Comparison of ENCODE assay signal across 8 cellular contexts in genomic region chr21:45228171-45228641, GRCh38. TPM values are rescaled to one million over a fixed set of nuclear protein-coding genes. Genes with fewer than 3 reads are reported as not detected.
DNase-seq lines count a peak whose midpoint lies in the region; ATAC-seq and TF ChIP-seq lines count a peak whose summit lies in the region.

No MANE protein-coding gene starts in this region.

- POLR2A ChIA-PET in naive thymus-derived CD4-positive, alpha-beta T cell (lab: Charles Lee), result no interaction called here

- H3K4me3 Mint-ChIP-seq in CD4-positive, CD25-positive, alpha-beta regulatory T cell, result peak overlapping the region in 1 of 4 donors; percentile 55
- H3K4me3 Mint-ChIP-seq in naive thymus-derived CD4-positive, alpha-beta T cell, result peak overlapping the region in 1 of 10 donors; percentile 53

- peaks cover 17% of the 10 kb centered on the region for H3K27me3 Mint-ChIP-seq in CD4-positive, CD25-positive, alpha-beta regulatory T cell
- peaks cover 0 to 12% (median 0%) of the 10 kb centered on the region in 5 donors for H3K27me3 Mint-ChIP-seq in naive thymus-derived CD4-positive, alpha-beta T cell

- peaks cover 24% of the 10 kb centered on the region for H3K4me1 ChIP-seq in CD4-positive, CD25-positive, alpha-beta regulatory T cell (ENCODE audit: control insufficient read depth, insufficient read depth, low read length, poor library complexity, severe bottlenecking)
- H3K4me1 ChIP-seq in adrenal gland (replicated peaks in 1 of 2) (no peaks in the 10 kb centered on the region), upper lobe of right lung (peaks cover 5% of the 10 kb centered on the region)
- peaks cover 0 to 44% of the 10 kb centered on the region in 2 donors for H3K4me1 ChIP-seq in naive thymus-derived CD4-positive, alpha-beta T cell (ENCODE audit: control insufficient read depth in 2 of 2, insufficient read depth in 2 of 2, low read length in 2 of 2)

- peak; percentile 62 to 66 for ATAC-seq in CD4-positive, CD25-positive, alpha-beta regulatory T cell (ENCODE audit: low read depth in 2 of 2)
- peak; percentile 70 for ATAC-seq in naive thymus-derived CD4-positive, alpha-beta T cell
- ATAC-seq in upper lobe of right lung, result peak; percentile 42
- no peak for ATAC-seq in left lobe of liver

- H3K27ac ChIP-seq in CD4-positive, CD25-positive, alpha-beta regulatory T cell (ENCODE audit: insufficient read depth, low read length, poor library complexity, severe bottlenecking), result no peak overlapping the region
- no peak overlapping the region for H3K27ac ChIP-seq in adrenal gland
- no peak overlapping the region for H3K27ac ChIP-seq in naive thymus-derived CD4-positive, alpha-beta T cell (ENCODE audit: low read depth, low read length)
- H3K27ac ChIP-seq in upper lobe of right lung, result no peak overlapping the region
- H3K27ac ChIP-seq in WERI-Rb-1, result no peak overlapping the region

- CTCF ChIA-PET in naive thymus-derived CD4-positive, alpha-beta T cell (lab: Charles Lee), result interaction anchor here (0.7 kb wide), 1 partner anchor 249 kb away, joined by 3 read pairs; no protein-coding TSS in a partner anchor

- TF ChIP-seq CTCF in adrenal gland (IDR thresholded peaks at IDR 0.05) (no peak), upper lobe of right lung (IDR thresholded peaks at IDR 0.05) (no peak), WERI-Rb-1 (IDR thresholded peaks at IDR 0.05; ENCODE audit: low read depth, low read length) (no peak)

- H3K4me1 Mint-ChIP-seq in CD4-positive, CD25-positive, alpha-beta regulatory T cell, result peaks cover 15 to 58% (median 21%) of the 10 kb centered on the region in 4 donors
- peaks cover 7 to 49% (median 26%) of the 10 kb centered on the region in 7 donors for H3K4me1 Mint-ChIP-seq in naive thymus-derived CD4-positive, alpha-beta T cell

- H3K4me3 ChIP-seq in CD4-positive, CD25-positive, alpha-beta regulatory T cell (ENCODE audit: low read depth, low read length), result no peak overlapping the region
- H3K4me3 ChIP-seq in adrenal gland, result no peak overlapping the region
- H3K4me3 ChIP-seq in naive thymus-derived CD4-positive, alpha-beta T cell (ENCODE audit: low read length), result no peak overlapping the region
- H3K4me3 ChIP-seq in upper lobe of right lung, result no peak overlapping the region
- no peak overlapping the region for H3K4me3 ChIP-seq in WERI-Rb-1 (ENCODE audit: low read depth, low read length)

- WGBS in adrenal gland, 4 donors, result 26 to 34% (median 32%) methylated on average over 6 of the region's 6 CpGs

- peak overlapping the region in 1 of 3 donors; percentile 57 for H3K27ac Mint-ChIP-seq in CD4-positive, CD25-positive, alpha-beta regulatory T cell
- H3K27ac Mint-ChIP-seq in naive thymus-derived CD4-positive, alpha-beta T cell, result peak overlapping the region in 4 of 9 donors; percentile 11 to 70 (median 42)

- DNase-seq in CD4-positive, CD25-positive, alpha-beta regulatory T cell, result peak in 2 of 3 donors; percentile 22 to 26
- DNase-seq in SW480 (ENCODE audit: low spot score) (peak; percentile 82), adrenal gland (peak in 6 of 7 donors; percentile 61 to 83 (median 72)), upper lobe of right lung (no peak), NCI-H2107 (lab: John Stamatoyannopoulos, UW) (no peak), left lobe of liver (ENCODE audit: low spot score) (no peak), WERI-Rb-1 (no peak)
- DNase-seq in naive thymus-derived CD4-positive, alpha-beta T cell, result peak in 1 of 9 donors; percentile 65

- peaks cover 0 to 2% (median 0%) of the 10 kb centered on the region in 7 donors for H3K9me3 Mint-ChIP-seq in CD4-positive, CD25-positive, alpha-beta regulatory T cell
- H3K9me3 Mint-ChIP-seq in naive thymus-derived CD4-positive, alpha-beta T cell, result no peaks in the 10 kb centered on the region

- H3K27me3 ChIP-seq in CD4-positive, CD25-positive, alpha-beta regulatory T cell (ENCODE audit: control insufficient read depth, insufficient read depth, low read length), result no peaks in the 10 kb centered on the region
- H3K27me3 ChIP-seq in adrenal gland (no peaks in the 10 kb centered on the region), upper lobe of right lung (no peaks in the 10 kb centered on the region), WERI-Rb-1 (ENCODE audit: insufficient read depth, low read depth, severe bottlenecking) (no peaks in the 10 kb centered on the region)
- no peaks in the 10 kb centered on the region for H3K27me3 ChIP-seq in naive thymus-derived CD4-positive, alpha-beta T cell (ENCODE audit: control insufficient read depth in 2 of 2, insufficient read depth in 2 of 2, low read length in 2 of 2)

- no peaks in the 10 kb centered on the region for H3K36me3 ChIP-seq in CD4-positive, CD25-positive, alpha-beta regulatory T cell (ENCODE audit: control insufficient read depth, insufficient read depth, low read length)
- H3K36me3 ChIP-seq in adrenal gland (replicated peaks in 1 of 2) (no peaks in the 10 kb centered on the region), upper lobe of right lung (peaks cover 6% of the 10 kb centered on the region), WERI-Rb-1 (peaks cover 4% of the 10 kb centered on the region; the same call in 1 of the 2 replicates)
- H3K36me3 ChIP-seq in naive thymus-derived CD4-positive, alpha-beta T cell (ENCODE audit: control insufficient read depth in 2 of 3, insufficient read depth in 3 of 3, low read length in 3 of 3), result peaks cover 0 to 6% (median 0%) of the 10 kb centered on the region in 3 experiments

- intact Hi-C loops in adrenal gland (cut with DNase I), result no loop called here
- intact Hi-C loops in naive thymus-derived CD4-positive, alpha-beta T cell (cut with micrococcal nuclease), result loop anchor here in 1 of 2 donors (5.0 kb wide), 2 partner anchors 39 to 414 kb away; partner anchors contain the start of gene PCBP3
- intact Hi-C loops in upper lobe of right lung (cut with DNase I), result no loop called here

- no peaks in the 10 kb centered on the region for H3K36me3 Mint-ChIP-seq in CD4-positive, CD25-positive, alpha-beta regulatory T cell
- no peaks in the 10 kb centered on the region for H3K36me3 Mint-ChIP-seq in naive thymus-derived CD4-positive, alpha-beta T cell

- no peak for TF ChIP-seq POLR2A in adrenal gland (IDR thresholded peaks at IDR 0.05)

- H3K9me3 ChIP-seq in CD4-positive, CD25-positive, alpha-beta regulatory T cell (ENCODE audit: control insufficient read depth in 2 of 2, low read length in 2 of 2), result no peaks in the 10 kb centered on the region
- H3K9me3 ChIP-seq in adrenal gland (replicated peaks in 1 of 3) (no peaks in the 10 kb centered on the region), upper lobe of right lung (no peaks in the 10 kb centered on the region), WERI-Rb-1 (ENCODE audit: severe bottlenecking) (no peaks in the 10 kb centered on the region)
- no peaks in the 10 kb centered on the region for H3K9me3 ChIP-seq in naive thymus-derived CD4-positive, alpha-beta T cell (ENCODE audit: control insufficient read depth in 2 of 3, low read length in 3 of 3)

RNA-seq across cellular contexts. Expression of gene POFUT2, which starts 59.5 kb away (rescaled TPM):
- 55.6 TPM for total RNA-seq in CD4-positive, CD25-positive, alpha-beta regulatory T cell
- polyA plus RNA-seq in CD4-positive, CD25-positive, alpha-beta regulatory T cell, result 1 to 10 TPM; 2.6 to 4.7 (median 3.2) TPM
- 10 to 100 TPM; 13.1 to 41.1 (median 32.3) TPM for total RNA-seq in adrenal gland
- 10 to 100 TPM; 33.2 to 68.9 (median 47.6) TPM for polyA plus RNA-seq in adrenal gland
- total RNA-seq in naive thymus-derived CD4-positive, alpha-beta T cell, result 10 to 100 TPM; 20.1 to 53.3 (median 47.8) TPM
- polyA plus RNA-seq in naive thymus-derived CD4-positive, alpha-beta T cell, result 1 to 10 TPM; 3.8 to 5.4 TPM
- 29.0 TPM for total RNA-seq in upper lobe of right lung
- 17.5 TPM for total RNA-seq in left lobe of liver

Comparison
In these comparisons a context has a peak if more than half of its experiments do, and no peak if none do; other contexts are left out.
1. DNase-seq: peak in CD4-positive, CD25-positive, alpha-beta regulatory T cell (2 of 3), SW480 (single experiment) and adrenal gland (6 of 7); none in upper lobe of right lung (single experiment), NCI-H2107 (single experiment), left lobe of liver (single experiment) and WERI-Rb-1 (single experiment).